Comparison of ENCODE assay signal across 8 cellular contexts in genomic region chr7:28955723-28956607, GRCh38. TPM values are rescaled to one million over a fixed set of nuclear protein-coding genes. Genes with fewer than 3 reads are reported as not detected.
DNase-seq lines count a peak whose midpoint lies in the region; ATAC-seq and TF ChIP-seq lines count a peak whose summit lies in the region.

No MANE protein-coding gene starts in this region.

- no peaks in the 10 kb centered on the region for H3K36me3 Mint-ChIP-seq in activated T-cell treated with anti-CD3 and anti-CD28 coated beads, Interleukin-2, amount 50 U/mL, for 4 hours (ENCODE audit: insufficient read depth)

- intact Hi-C loops in cardiac septum (cut with DNase I): loop anchor here (2.0 to 5.0 kb wide), 4 partner anchors 29 to 149 kb away; no protein-coding TSS in a partner anchor

- peak; percentile 25 to 42 for ATAC-seq in activated T-cell treated with anti-CD3 and anti-CD28 coated beads, Interleukin-2, amount 50 U/mL, for 4 hours
- ATAC-seq in HG02588 (IDR thresholded peaks at IDR 0.05; ENCODE audit: unreplicated experiment): no peak

- peak overlapping the region; percentile 39 for H2AFZ ChIP-seq in MM.1S (ENCODE audit: low read length)

- H3K4me1 ChIP-seq in MM.1S (ENCODE audit: low read length): peaks cover 24% of the 10 kb centered on the region

- H3K79me2 ChIP-seq in MM.1S (ENCODE audit: low read length): no peaks in the 10 kb centered on the region

- peak overlapping the region; percentile 23 for H3K4me3 ChIP-seq in MM.1S (ENCODE audit: low read length)

- peak; percentile 45 for TF ChIP-seq CTCF in MM.1S (IDR thresholded peaks at IDR 0.05; ENCODE audit: low read length)

- no peak overlapping the region for H3K4me3 Mint-ChIP-seq in activated T-cell treated with anti-CD3 and anti-CD28 coated beads, Interleukin-2, amount 50 U/mL, for 4 hours

- H3K4me1 Mint-ChIP-seq in activated T-cell treated with anti-CD3 and anti-CD28 coated beads, Interleukin-2, amount 50 U/mL, for 4 hours (ENCODE audit: low read depth): peaks cover 5% of the 10 kb centered on the region

- H3K9ac ChIP-seq in MM.1S (ENCODE audit: low read length): no peak overlapping the region

- H3K27ac ChIP-seq in MM.1S (ENCODE audit: low read length): no peak overlapping the region

- no peaks in the 10 kb centered on the region for H3K9me2 ChIP-seq in MM.1S (replicated peaks; ENCODE audit: insufficient read depth, low read length)

- DNase-seq in EH (ENCODE audit: low read depth) (peak; percentile 15), MM.1S (peak; percentile 53), cardiac septum (ENCODE audit: low spot score) (peak; percentile 90), nucleus accumbens (lab: John Stamatoyannopoulos, UW) (peak in 37 of 56 donors; percentile 10 to 74 (median 47)), GM19238 (ENCODE audit: insufficient read length, low spot score) (no peak), NK-92 (lab: John Stamatoyannopoulos, UW; ENCODE audit: unreplicated experiment) (no peak)
- no peak for DNase-seq in activated T-cell treated with anti-CD3 and anti-CD28 coated beads, Interleukin-2, amount 50 U/mL, for 4 hours

- no peaks in the 10 kb centered on the region for H4K20me1 ChIP-seq in MM.1S (ENCODE audit: insufficient read depth, low read length)

- H3K9me3 Mint-ChIP-seq in activated T-cell treated with anti-CD3 and anti-CD28 coated beads, Interleukin-2, amount 50 U/mL, for 4 hours: no peaks in the 10 kb centered on the region

- no peaks in the 10 kb centered on the region for H3K27me3 ChIP-seq in MM.1S (replicated peaks; ENCODE audit: insufficient read depth, low read length)

- H3K4me2 ChIP-seq in MM.1S (ENCODE audit: low read depth, low read length): peak overlapping the region; percentile 62; the same call in 1 of the 2 replicates

- H3K9me3 ChIP-seq in MM.1S (replicated peaks; ENCODE audit: insufficient read depth, low read length): no peaks in the 10 kb centered on the region

- peaks cover 60% of the 10 kb centered on the region for H3K27me3 Mint-ChIP-seq in activated T-cell treated with anti-CD3 and anti-CD28 coated beads, Interleukin-2, amount 50 U/mL, for 4 hours (ENCODE audit: low read depth)

- H3K36me3 ChIP-seq in MM.1S (replicated peaks; ENCODE audit: insufficient read depth, low read length): no peaks in the 10 kb centered on the region

- peaks cover 13% of the 10 kb centered on the region; the same call in 1 of the 2 replicates for H3F3A ChIP-seq in MM.1S (ENCODE audit: insufficient read depth, low read length)

RNA-seq across cellular contexts. Expression of gene TRIL, which starts 2.2 kb away (rescaled TPM):
- under 1 TPM in 1 of 3 donors, not detected in 2; 0.05 TPM for total RNA-seq in activated T-cell treated with anti-CD3 and anti-CD28 coated beads, Interleukin-2, amount 50 U/mL, for 4 hours
- total RNA-seq in cardiac septum: 2.6 TPM

Comparison
In these comparisons a context has a peak if more than half of its experiments do, and no peak if none do; other contexts are left out.
1. DNase-seq: peak in EH (single experiment), MM.1S (single experiment), cardiac septum (single experiment) and nucleus accumbens (37 of 56); none in activated T-cell treated with anti-CD3 and anti-CD28 coated beads, Interleukin-2, amount 50 U/mL, for 4 hours (single experiment), GM19238 (single experiment) and NK-92 (single experiment).